8 cellular contexts compared by ENCODE assay signal in the genomic region with DNA sequence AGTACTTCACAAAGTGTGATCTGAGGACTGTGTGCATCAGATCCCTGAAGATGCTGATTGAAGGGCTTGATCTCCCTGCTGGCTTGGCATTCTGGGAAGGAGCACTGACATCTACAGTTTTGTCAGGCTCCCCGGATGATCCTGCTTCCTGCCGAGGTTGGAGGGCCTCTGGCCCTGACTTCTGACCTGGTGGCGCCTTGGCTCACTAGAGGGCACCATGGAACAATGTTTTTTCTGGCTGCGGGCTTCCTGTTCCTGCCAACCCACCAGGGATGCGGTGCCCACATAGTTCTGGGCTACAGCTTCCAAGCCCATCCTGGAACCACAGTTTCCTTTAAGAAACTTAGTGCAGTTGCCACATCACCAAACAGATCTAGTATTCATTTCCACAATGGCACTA. TPM values are rescaled to one million over a fixed set of nuclear protein-coding genes. Genes with fewer than 3 reads are reported as not detected.
DNase-seq lines count a peak whose midpoint lies in the region; ATAC-seq and TF ChIP-seq lines count a peak whose summit lies in the region.

No MANE protein-coding gene starts in this region.

- no peak for TF ChIP-seq EP300 in transverse colon (IDR thresholded peaks at IDR 0.05; ENCODE audit: low read depth)

- CTCF ChIA-PET in Panc1 (lab: Charles Lee), result no interaction called here

- no TSS peak for BruUV-seq in Panc1 (replicated peaks; lab: Mats Ljungman, UMichigan)

- H3K9me3 ChIP-seq in Panc1 (ENCODE audit: control insufficient read depth, insufficient read depth, low read depth, low read length), result no peaks in the 10 kb centered on the region
- no peaks in the 10 kb centered on the region for H3K9me3 ChIP-seq in transverse colon

- H3K27ac ChIP-seq in Panc1 (ENCODE audit: low read length), result peak overlapping the region; percentile 89
- peak overlapping the region in 3 of 4 donors; percentile 63 to 74 (median 65) for H3K27ac ChIP-seq in transverse colon

- DNase-seq in SIG-M5 treated with dmso at 0.1 percent for 504 hours (lab: John Stamatoyannopoulos, UW; ENCODE audit: unreplicated experiment) (peak; percentile 61), SIG-M5 (lab: John Stamatoyannopoulos, UW) (no peak), Panc1 (ENCODE audit: low read depth, low spot score) (peak; percentile 46), Right ventricle myocardium superior (peak; percentile 69), transverse colon (peak; percentile 54), NCI-H187 (lab: John Stamatoyannopoulos, UW) (no peak)
- DNase-seq in activated CD4-positive, CD25-positive, alpha-beta regulatory T cell treated with anti-CD3 and anti-CD28 coated beads, Interleukin-2, amount 50 U/mL, for 72 hours, result no peak

- no peaks in the 10 kb centered on the region for H3K36me3 ChIP-seq in Panc1 (ENCODE audit: control insufficient read depth, insufficient read depth, low read length)
- H3K36me3 ChIP-seq in transverse colon, result no peaks in the 10 kb centered on the region

- POLR2A ChIA-PET in Panc1 (lab: Charles Lee), result no interaction called here

- H3K4me1 ChIP-seq in Panc1 (ENCODE audit: control insufficient read depth, insufficient read depth, low read length) (peaks cover 33% of the 10 kb centered on the region), transverse colon (peaks cover 0 to 54% (median 32%) of the 10 kb centered on the region in 4 donors)

- H3K27me3 ChIP-seq in Panc1 (ENCODE audit: control insufficient read depth, insufficient read depth, low read length), result no peaks in the 10 kb centered on the region
- no peaks in the 10 kb centered on the region for H3K27me3 ChIP-seq in transverse colon

- 7% methylated on average over 5 of the region's 5 CpGs; no CpG with 5 or more reads in 1 of the 2 donors for WGBS in transverse colon (ENCODE audit: low coverage in 1 of 2), 2 donors

- intact Hi-C loops in Panc1 (cut with micrococcal nuclease; ENCODE audit: unreplicated experiment) (loop anchor here (10.0 kb wide), 1 partner anchor 230 kb away; no protein-coding TSS in a partner anchor), Right ventricle myocardium superior (cut with DNase I) (loop anchor here (5.0 kb wide), 1 partner anchor 132 kb away; no protein-coding TSS in a partner anchor), transverse colon (cut with DNase I; ENCODE audit: low total_unique reads) (no loop called here)

- peak; percentile 84 for ATAC-seq in Panc1
- peak; percentile 62 for ATAC-seq in Right ventricle myocardium superior (ENCODE audit: poor library complexity)
- no peak for ATAC-seq in HG03045 (IDR thresholded peaks at IDR 0.05; ENCODE audit: unreplicated experiment)

- no peak for TF ChIP-seq POLR2A in transverse colon (IDR thresholded peaks at IDR 0.05)

- H3K4me3 ChIP-seq in Panc1 (ENCODE audit: low read depth in 2 of 2, low read length in 2 of 2) (no peak overlapping the region), transverse colon (no peak overlapping the region)

- in situ Hi-C loops in Panc1 (cut with HindIII; ENCODE audit: low pct_unique_long_range_greater_than_20kb, low sequenced_read_pairs), result no loop called here
- in situ Hi-C loops in transverse colon (cut with MboI; ENCODE audit: low pct_ligation_motif_present in 1 of 4, low pct_unique_long_range_greater_than_20kb in 1 of 4, low sequenced_read_pairs in 3 of 4), result no loop called here

- TF ChIP-seq CTCF in Panc1 (IDR thresholded peaks at IDR 0.05) (peak; percentile 81), transverse colon (IDR thresholded peaks at IDR 0.05) (peak in 2 of 5 experiments; percentile 12 to 22)

RNA-seq across cellular contexts. Expression of a gene that starts 38.8 kb away (rescaled TPM):
- total RNA-seq in Panc1 (2021; ENCODE audit: unreplicated experiment), result 31.6 TPM
- polyA plus RNA-seq in Panc1 (2012; ENCODE audit: insufficient read length), result 12.9 TPM
- total RNA-seq in Right ventricle myocardium superior, result 26.8 TPM
- total RNA-seq in transverse colon, result 10 to 100 TPM; 13.1 to 26.1 (median 19.8) TPM

Comparison
In these comparisons a context has a peak if more than half of its experiments do, and no peak if none do; other contexts are left out.
1. DNase-seq: peak in SIG-M5 treated with dmso at 0.1 percent for 504 hours (single experiment), Panc1 (single experiment), Right ventricle myocardium superior (single experiment) and transverse colon (single experiment); none in SIG-M5 (single experiment), NCI-H187 (0 of 2) and activated CD4-positive, CD25-positive, alpha-beta regulatory T cell treated with anti-CD3 and anti-CD28 coated beads, Interleukin-2, amount 50 U/mL, for 72 hours (single experiment).